8 cellular contexts compared by ENCODE assay signal in the genomic region with DNA sequence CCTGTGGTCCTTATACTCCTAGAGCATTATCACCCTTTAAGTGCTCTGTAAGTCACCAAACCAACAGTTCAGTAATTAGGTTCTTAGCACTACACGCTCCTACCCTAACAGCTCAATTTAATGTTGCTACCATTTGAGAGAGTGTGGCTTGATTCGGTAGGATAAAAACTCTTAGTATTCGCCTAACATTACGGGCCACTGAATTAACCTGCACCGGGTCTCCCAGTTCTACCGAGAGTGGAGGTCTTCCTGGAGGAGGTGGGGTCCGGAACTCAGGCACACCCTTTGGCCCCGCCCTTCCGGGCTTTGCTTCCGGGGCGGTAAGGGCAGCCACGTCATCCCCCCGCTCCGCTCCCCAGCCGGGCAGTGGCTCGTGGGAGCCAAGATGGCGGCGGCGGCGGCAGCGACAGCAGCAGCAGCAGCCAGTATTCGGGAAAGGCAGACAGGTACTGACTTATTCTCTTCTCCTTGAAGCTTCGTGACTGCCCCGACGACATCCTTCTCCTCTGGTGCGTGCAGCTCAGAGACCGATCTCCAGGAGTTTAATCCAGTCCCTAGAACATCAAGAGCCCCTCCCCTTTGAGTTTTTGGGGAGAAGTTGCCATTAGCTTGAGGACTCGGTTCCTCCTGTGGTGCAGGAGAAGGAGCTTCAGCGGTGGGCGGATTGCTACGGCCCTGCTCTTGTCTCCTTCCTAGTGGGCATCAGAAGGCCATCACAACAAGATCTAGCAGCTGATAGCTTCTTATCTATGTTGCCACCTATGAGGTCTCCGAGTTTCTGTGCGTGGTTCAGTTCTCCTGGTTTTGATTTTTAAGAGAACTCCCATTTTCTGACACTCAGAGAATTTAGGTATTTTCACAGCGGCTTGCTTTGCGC. TPM values are rescaled to one million over a fixed set of nuclear protein-coding genes. Genes with fewer than 3 reads are reported as not detected.
DNase-seq lines count a peak whose midpoint lies in the region; ATAC-seq, FAIRE-seq and TF ChIP-seq lines count a peak whose summit lies in the region.

SCFD1 (plus strand) TSS at position 366 of the 877 bp plus-strand sequence; CDS start at position 386, 20 bp downstream.

- H4K20me1 ChIP-seq in smooth muscle cell (ENCODE audit: low read depth) = peaks cover 31% of the 10 kb centered on the region

- TF ChIP-seq CTCF in WI38 (IDR thresholded peaks at IDR 0.05; ENCODE audit: low read depth, low read length) (no peak), bronchial epithelial cell (IDR thresholded peaks at IDR 0.05; ENCODE audit: insufficient read depth, low read length, severe bottlenecking) (no peak), smooth muscle cell (IDR thresholded peaks at IDR 0.05; ENCODE audit: borderline replicate concordance, insufficient read depth, poor library complexity, severe bottlenecking) (no peak)

- WGBS in smooth muscle cell (ENCODE audit: low lambda C conversion rate) = 2% methylated on average over 35 of the region's 35 CpGs

- peak within 1 kb of the TSS; percentile 80 for H3K27ac ChIP-seq in ACC112 (ENCODE audit: low read depth, low read length)
- peak within 1 kb of the TSS; percentile 92 for H3K27ac ChIP-seq in smooth muscle cell (ENCODE audit: low read depth)

- peak within 1 kb of the TSS; percentile 97 for H3K4me2 ChIP-seq in smooth muscle cell

- H3K36me3 ChIP-seq in ACC112 (ENCODE audit: insufficient read depth, low read length) (peaks cover 17% of the 10 kb centered on the region; the same call in 1 of the 2 replicates), bronchial epithelial cell (ENCODE audit: control insufficient read depth, insufficient read depth, low read length) (peaks cover 3% of the 10 kb centered on the region), smooth muscle cell (ENCODE audit: low read depth) (no peaks in the 10 kb centered on the region)

- H3K9ac ChIP-seq in smooth muscle cell (ENCODE audit: low read depth) = peak within 1 kb of the TSS; percentile 93

- ATAC-seq in GM18870 (IDR thresholded peaks at IDR 0.05; ENCODE audit: unreplicated experiment) (peak; percentile 68), HG03135 (IDR thresholded peaks at IDR 0.05; ENCODE audit: unreplicated experiment) (peak; percentile 92)

- peaks cover 4% of the 10 kb centered on the region for H3F3A ChIP-seq in smooth muscle cell (ENCODE audit: low read depth)

- FAIRE-seq in bronchial epithelial cell (lab: Jason Lieb, UNC) = no peak

- H3K4me3 ChIP-seq in ACC112 (ENCODE audit: low read depth, low read length) = peak within 1 kb of the TSS; percentile 87
- peak within 1 kb of the TSS; percentile 98 for H3K4me3 ChIP-seq in WI38 (ENCODE audit: low read depth, low read length)
- H3K4me3 ChIP-seq in bronchial epithelial cell (ENCODE audit: low read depth, low read length) = peak within 1 kb of the TSS; percentile 51
- H3K4me3 ChIP-seq in smooth muscle cell = peak within 1 kb of the TSS; percentile 82

- H3K27me3 ChIP-seq in ACC112 (ENCODE audit: insufficient read depth, low read length) = no peaks in the 10 kb centered on the region
- no peaks in the 10 kb centered on the region for H3K27me3 ChIP-seq in bronchial epithelial cell (ENCODE audit: control insufficient read depth, insufficient read depth, low read length)
- no peaks in the 10 kb centered on the region for H3K27me3 ChIP-seq in smooth muscle cell (ENCODE audit: low read depth)

- H3K9me3 ChIP-seq in smooth muscle cell (replicated peaks; ENCODE audit: low read depth) = no peaks in the 10 kb centered on the region

- peaks cover 31% of the 10 kb centered on the region for H3K4me1 ChIP-seq in ACC112 (ENCODE audit: control insufficient read depth, insufficient read depth, low read length, unreplicated experiment)
- peaks cover 12% of the 10 kb centered on the region for H3K4me1 ChIP-seq in smooth muscle cell (ENCODE audit: low read depth)

- peak within 1 kb of the TSS; percentile 97 for H2AFZ ChIP-seq in ACC112 (ENCODE audit: low read length, unreplicated experiment)
- H2AFZ ChIP-seq in smooth muscle cell (ENCODE audit: low read depth) = peak within 1 kb of the TSS; percentile 97

- peak; percentile 96 for DNase-seq in NCI-H2227 (lab: John Stamatoyannopoulos, UW; ENCODE audit: unreplicated experiment)
- DNase-seq in bronchial epithelial cell (ENCODE audit: low read depth) = peak; percentile 80
- DNase-seq in iPS-NIHi11 (ENCODE audit: low spot score) = peak; percentile 90
- DNase-seq in smooth muscle cell (lab: John Stamatoyannopoulos, UW; ENCODE audit: unreplicated experiment) = peak; percentile 60

- H3K79me2 ChIP-seq in ACC112 (ENCODE audit: control insufficient read depth, insufficient read depth, low read length, unreplicated experiment) = peaks cover 49% of the 10 kb centered on the region
- peaks cover 48% of the 10 kb centered on the region for H3K79me2 ChIP-seq in smooth muscle cell (ENCODE audit: low read depth)

RNA-seq across cellular contexts. Expression of gene SCFD1, which starts in this region (rescaled TPM):
- total RNA-seq in bronchial epithelial cell (101 and 119 TPM in 2 replicates), smooth muscle cell (102 and 138 TPM in 2 replicates)
- polyA plus RNA-seq in smooth muscle cell = 88.3 and 97.2 TPM in 2 replicates

Comparison
In these comparisons a context has a peak if more than half of its experiments do, and no peak if none do; other contexts are left out.
1. Peak in every context shown above with its lines: DNase-seq, ATAC-seq, H3K4me3 ChIP-seq and H3K27ac ChIP-seq.